12 cellular contexts compared by ENCODE assay signal in the genomic region with DNA sequence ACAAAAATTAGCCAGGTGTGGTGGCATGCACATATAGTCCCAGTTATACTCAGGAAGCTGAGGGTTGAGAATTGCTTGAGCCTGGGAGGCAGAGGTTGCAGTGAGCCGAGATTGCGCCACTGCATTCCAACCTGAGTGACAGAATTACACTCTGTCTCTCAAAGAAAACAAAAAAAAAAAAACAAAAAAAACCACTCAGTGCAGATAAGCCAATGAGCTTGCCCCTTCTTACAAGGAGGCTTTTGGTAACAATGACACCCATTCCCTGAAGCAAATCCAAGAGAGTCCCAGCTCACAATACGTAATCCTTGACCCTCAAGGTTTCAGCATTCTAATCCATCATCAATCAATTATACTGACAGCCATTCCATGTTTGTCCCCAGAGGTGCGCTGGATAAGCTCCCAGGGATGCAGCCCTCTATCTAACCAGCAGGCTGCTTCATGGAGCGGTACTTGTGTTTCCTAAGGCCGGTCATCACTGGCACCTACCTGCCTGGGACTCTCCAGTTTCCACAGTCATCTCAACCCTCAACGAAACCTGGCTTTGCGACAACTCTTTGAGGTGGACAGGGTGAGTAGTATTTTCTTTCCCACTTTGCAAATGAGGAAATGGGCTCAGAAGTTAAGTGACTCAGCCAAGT. TPM values are rescaled to one million over a fixed set of nuclear protein-coding genes. Genes with fewer than 3 reads are reported as not detected.
A peak's percentile ranks its signal among the peaks of the same experiment; 100 is the strongest.
DNase-seq lines count a peak whose midpoint lies in the region; ATAC-seq and TF ChIP-seq lines count a peak whose summit lies in the region.
"Had no signal": no experiment of that assay in that cellular context is flagged by ENCODE, and none has a peak within 500 bp of the region (broad histone marks: within the 10 kb centered on the region; RNA-seq: fewer than 3 reads in every experiment).

No MANE protein-coding gene starts in this region.

- 64 to 69% methylated on average over 7 to 8 of the region's 8 CpGs for WGBS in body of pancreas, 2 donors

- no peak for TF ChIP-seq RAD21 in Ishikawa (IDR thresholded peaks at IDR 0.05; ENCODE audit: low read depth)

- H3K36me3 ChIP-seq in body of pancreas (replicated peaks in 1 of 2; ENCODE audit: insufficient read depth in 1 of 2, low read depth in 2 of 2) (peaks cover 0 to 33% of the 10 kb centered on the region in 2 donors), lower lobe of right lung (peaks cover 95% of the 10 kb centered on the region)

- intact Hi-C loops in body of pancreas (cut with DNase I): no loop called here
- intact Hi-C loops in lower lobe of right lung (cut with DNase I): no loop called here
- intact Hi-C loops in cardiac septum (cut with DNase I): no loop called here

- TF ChIP-seq CTCF in body of pancreas (IDR thresholded peaks at IDR 0.05) (no peak), lower lobe of right lung (IDR thresholded peaks at IDR 0.05) (no peak)

- H3K27me3 ChIP-seq in body of pancreas (no peaks in the 10 kb centered on the region), lower lobe of right lung (ENCODE audit: low read depth) (no peaks in the 10 kb centered on the region)
- H3K27me3 ChIP-seq: esophagus squamous epithelium had no signal

- peak overlapping the region in 2 of 4 donors; percentile 16 to 32 for H3K27ac ChIP-seq in body of pancreas
- H3K27ac ChIP-seq in lower lobe of right lung: peak overlapping the region; percentile 31

- H3K4me3 ChIP-seq in body of pancreas (no peak overlapping the region), lower lobe of right lung (no peak overlapping the region)
- H3K4me3 ChIP-seq: esophagus squamous epithelium had no signal

- peaks cover 13% of the 10 kb centered on the region for H3K4me1 ChIP-seq in body of pancreas
- no peaks in the 10 kb centered on the region for H3K4me1 ChIP-seq in lower lobe of right lung
- H3K4me1 ChIP-seq: esophagus squamous epithelium had no signal

- peak; percentile 59 for DNase-seq in D341Med (ENCODE audit: low spot score)
- peak in 1 of 4 donors; percentile 32 for DNase-seq in body of pancreas
- DNase-seq in lower lobe of right lung: no peak
- DNase-seq in DMS 273 (lab: John Stamatoyannopoulos, UW; ENCODE audit: unreplicated experiment): no peak
- no peak for DNase-seq in cardiac septum (ENCODE audit: low spot score)
- DNase-seq in NCI-H2107 treated with DMSO at 0.1 percent for 48 hours (lab: John Stamatoyannopoulos, UW; ENCODE audit: unreplicated experiment): no peak
- DNase-seq: CD8-positive, alpha-beta memory T cell; esophagus squamous epithelium; left ventricle myocardium superior; NCI-H774 had no signal

- ATAC-seq in body of pancreas: peak; percentile 65
- ATAC-seq in lower lobe of right lung: peak; percentile 62 to 70
- ATAC-seq in HG03460 (IDR thresholded peaks at IDR 0.05; ENCODE audit: unreplicated experiment): no peak

- no peak for TF ChIP-seq EP300 in Ishikawa (IDR thresholded peaks at IDR 0.05; ENCODE audit: borderline replicate concordance)

- no peak for TF ChIP-seq POLR2A in body of pancreas (IDR thresholded peaks at IDR 0.05)

- H3K9me3 ChIP-seq in body of pancreas (no peaks in the 10 kb centered on the region), lower lobe of right lung (no peaks in the 10 kb centered on the region)
- H3K9me3 ChIP-seq: esophagus squamous epithelium had no signal

TF ChIP-seq in Ishikawa, 13 proteins besides CTCF, POLR2A, EP300 and RAD21:
- TF ChIP-seq, protein P1, sequence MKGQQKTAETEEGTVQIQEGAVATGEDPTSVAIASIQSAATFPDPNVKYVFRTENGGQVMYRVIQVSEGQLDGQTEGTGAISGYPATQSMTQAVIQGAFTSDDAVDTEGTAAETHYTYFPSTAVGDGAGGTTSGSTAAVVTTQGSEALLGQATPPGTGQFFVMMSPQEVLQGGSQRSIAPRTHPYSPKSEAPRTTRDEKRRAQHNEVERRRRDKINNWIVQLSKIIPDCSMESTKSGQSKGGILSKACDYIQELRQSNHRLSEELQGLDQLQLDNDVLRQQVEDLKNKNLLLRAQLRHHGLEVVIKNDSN (IDR thresholded peaks at IDR 0.05): no peak
- TF ChIP-seq CEBPB (IDR thresholded peaks at IDR 0.05): peak; percentile 95
- peak; percentile 60; the same call in 1 of the 2 replicates for TF ChIP-seq TEAD4 (IDR thresholded peaks at IDR 0.05)
- TF ChIP-seq MAX (IDR thresholded peaks at IDR 0.05): no peak

RNA-seq across cellular contexts. Expression of gene GCN1, which starts 12.4 kb away (rescaled TPM):
- total RNA-seq in body of pancreas (10 to 100 TPM; 39.7 to 83.1 TPM), lower lobe of right lung (73.6 TPM), cardiac septum (39.8 TPM)

RNA-seq across cellular contexts. Expression of gene RPLP0, which starts 18.8 kb away (rescaled TPM):
- total RNA-seq in body of pancreas (1,000 to 10,000 TPM; 1,243 to 1,902 TPM), lower lobe of right lung (1,285 TPM), cardiac septum (594 TPM)
